ENCODE assay signal across 11 cellular contexts in genomic region chr5:56640763-56641406, GRCh38.
DNase-seq lines count a peak whose midpoint lies in the region; ATAC-seq and TF ChIP-seq lines count a peak whose summit lies in the region.
"Had no signal": no experiment of that assay in that cellular context is flagged by ENCODE, and none has a peak within 500 bp of the region (broad histone marks: within the 10 kb centered on the region; RNA-seq: fewer than 3 reads in every experiment).

No MANE protein-coding gene starts in this region.

- no peak for TF ChIP-seq POLR2A in adrenal gland (IDR thresholded peaks at IDR 0.05)

- peaks cover 4% of the 10 kb centered on the region for H3K27me3 Mint-ChIP-seq in activated naive CD8-positive, alpha-beta T cell treated with anti-CD3 and anti-CD28 coated beads for 36 hours
- H3K27me3 Mint-ChIP-seq: activated CD4-positive, alpha-beta memory T cell treated with anti-CD3 and anti-CD28 coated beads for 36 hours had no signal

- H3K27me3 ChIP-seq in adrenal gland: no peaks in the 10 kb centered on the region
- H3K27me3 ChIP-seq: cardiac muscle cell had no signal

- H3K9me3 ChIP-seq in adrenal gland (replicated peaks in 1 of 3): no peaks in the 10 kb centered on the region

- H3K4me1 Mint-ChIP-seq in activated naive CD8-positive, alpha-beta T cell treated with anti-CD3 and anti-CD28 coated beads for 36 hours: no peaks in the 10 kb centered on the region

- no peak for TF ChIP-seq CTCF in adrenal gland (IDR thresholded peaks at IDR 0.05)

- no peaks in the 10 kb centered on the region for H3K36me3 Mint-ChIP-seq in activated naive CD8-positive, alpha-beta T cell treated with anti-CD3 and anti-CD28 coated beads for 36 hours
- H3K36me3 Mint-ChIP-seq: activated CD4-positive, alpha-beta memory T cell treated with anti-CD3 and anti-CD28 coated beads for 36 hours had no signal

- intact Hi-C loops in adrenal gland (cut with DNase I): no loop called here

- H3K9me3 Mint-ChIP-seq in activated naive CD8-positive, alpha-beta T cell treated with anti-CD3 and anti-CD28 coated beads for 36 hours: no peaks in the 10 kb centered on the region
- H3K9me3 Mint-ChIP-seq: activated CD4-positive, alpha-beta memory T cell treated with anti-CD3 and anti-CD28 coated beads for 36 hours had no signal

- H3K4me1 ChIP-seq in adrenal gland (replicated peaks in 1 of 2): no peaks in the 10 kb centered on the region

- H3K4me3 ChIP-seq in adrenal gland: no peak overlapping the region
- H3K4me3 ChIP-seq: cardiac muscle cell had no signal

- H3K4me3 Mint-ChIP-seq in activated naive CD8-positive, alpha-beta T cell treated with anti-CD3 and anti-CD28 coated beads for 36 hours: no peak overlapping the region
- H3K4me3 Mint-ChIP-seq: activated CD4-positive, alpha-beta memory T cell treated with anti-CD3 and anti-CD28 coated beads for 36 hours had no signal

- H3K36me3 ChIP-seq in adrenal gland (replicated peaks in 1 of 2): no peaks in the 10 kb centered on the region
- H3K36me3 ChIP-seq: cardiac muscle cell had no signal

- no peak overlapping the region for H3K27ac ChIP-seq in adrenal gland
- H3K27ac ChIP-seq: cardiac muscle cell had no signal

- peak; percentile 74 for ATAC-seq in GM19043 (IDR thresholded peaks at IDR 0.05; ENCODE audit: low read depth, unreplicated experiment)
- peak; percentile 69 for ATAC-seq in HG03521 (IDR thresholded peaks at IDR 0.05; ENCODE audit: unreplicated experiment)

- DNase-seq in adrenal gland: peak in 6 of 7 donors; percentile 14 to 55 (median 29)
- peak; percentile 81 for DNase-seq in renal cortical epithelial cell (ENCODE audit: low read depth)
- no peak for DNase-seq in activated CD8-positive, alpha-beta memory T cell treated with anti-CD3 and anti-CD28 coated beads for 24 hours
- no peak for DNase-seq in NCI-H1092 (lab: John Stamatoyannopoulos, UW)
- DNase-seq in activated naive CD8-positive, alpha-beta T cell treated with anti-CD3 and anti-CD28 coated beads for 36 hours: no peak
- DNase-seq in HK-2 (ENCODE audit: unreplicated experiment): no peak
- DNase-seq: activated CD4-positive, alpha-beta memory T cell treated with anti-CD3 and anti-CD28 coated beads for 36 hours; NCI-H2171 treated with DMSO at 0.1 percent for 48 hours had no signal

- H3K27ac Mint-ChIP-seq in activated naive CD8-positive, alpha-beta T cell treated with anti-CD3 and anti-CD28 coated beads for 36 hours: no peak overlapping the region
- H3K27ac Mint-ChIP-seq: activated CD4-positive, alpha-beta memory T cell treated with anti-CD3 and anti-CD28 coated beads for 36 hours had no signal

- 79 to 87% (median 80%) methylated on average over 3 of the region's 3 CpGs for WGBS in adrenal gland, 4 donors

Comparison
In these comparisons a context has a peak if more than half of its experiments do, and no peak if none do; other contexts are left out.
1. DNase-seq: peak in adrenal gland (6 of 7) and renal cortical epithelial cell (single experiment); none in activated CD8-positive, alpha-beta memory T cell treated with anti-CD3 and anti-CD28 coated beads for 24 hours (single experiment), NCI-H1092 (single experiment), activated naive CD8-positive, alpha-beta T cell treated with anti-CD3 and anti-CD28 coated beads for 36 hours (single experiment) and HK-2 (single experiment).